Comparison of ENCODE assay signal across 8 cellular contexts in the genomic region with DNA sequence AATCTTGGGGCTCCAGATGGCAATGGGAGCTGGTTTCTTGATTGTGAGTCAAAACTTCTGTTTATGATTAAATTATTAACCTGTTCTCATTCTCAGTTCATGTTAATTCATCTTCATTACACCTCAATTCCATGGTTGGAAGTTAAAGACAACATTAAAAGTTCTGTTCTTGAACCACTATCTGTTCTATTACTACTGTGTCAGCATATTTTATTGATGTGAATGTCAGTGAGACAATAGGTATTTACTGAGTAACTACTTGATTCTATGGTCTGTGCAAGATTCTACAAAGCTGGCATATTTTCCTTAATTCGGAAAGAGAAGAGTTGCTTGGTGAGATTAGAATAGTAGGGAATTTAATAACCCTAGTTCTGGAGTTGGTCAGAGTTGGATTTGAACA.
"Had no signal": no experiment of that assay in that cellular context is flagged by ENCODE, and none has a peak within 500 bp of the region (broad histone marks: within the 10 kb centered on the region; RNA-seq: fewer than 3 reads in every experiment).

No MANE protein-coding gene starts in this region.

- H3K27ac ChIP-seq: HL-60 had no signal

- ATAC-seq: GM23338, HCT116 had no signal

- H3K9me3 ChIP-seq: HAP-1 had no signal

- H3K4me1 ChIP-seq: HAP-1 had no signal

- H3K4me3 Mint-ChIP-seq: GM23338, HFFc6, IgD-negative memory B cell had no signal

- H3K27ac Mint-ChIP-seq: GM23338, HFFc6, IgD-negative memory B cell had no signal

- H3K27me3 Mint-ChIP-seq: IgD-negative memory B cell had no signal

- H3K4me3 ChIP-seq: GM23338, HAP-1 had no signal

- H2AFZ ChIP-seq: GM23338 had no signal

- H3K4me1 Mint-ChIP-seq: GM23338, IgD-negative memory B cell had no signal

- H3K4me2 ChIP-seq: GM23338 had no signal

- DNase-seq: H7, HFFc6, KG1 had no signal

- H3K36me3 ChIP-seq: HAP-1 had no signal
